Comparison of ENCODE assay signal across 10 cellular contexts in genomic region chr15:63611217-63611616, GRCh38. TPM values are rescaled to one million over a fixed set of nuclear protein-coding genes. Genes with fewer than 3 reads are reported as not detected.
DNase-seq lines count a peak whose midpoint lies in the region; ATAC-seq and TF ChIP-seq lines count a peak whose summit lies in the region.
"Had no signal": no experiment of that assay in that cellular context is flagged by ENCODE, and none has a peak within 500 bp of the region (broad histone marks: within the 10 kb centered on the region; RNA-seq: fewer than 3 reads in every experiment).

No MANE protein-coding gene starts in this region.

- peaks cover 15% of the 10 kb centered on the region for H3K4me1 Mint-ChIP-seq in activated naive CD4-positive, alpha-beta T cell treated with anti-CD3 and anti-CD28 coated beads for 36 hours (ENCODE audit: low read depth)

- no peaks in the 10 kb centered on the region for H3K9me3 ChIP-seq in mucosa of stomach (ENCODE audit: control insufficient read depth, low read length)
- no peaks in the 10 kb centered on the region for H3K9me3 ChIP-seq in tibial nerve

- no peaks in the 10 kb centered on the region for H3K27me3 Mint-ChIP-seq in activated naive CD4-positive, alpha-beta T cell treated with anti-CD3 and anti-CD28 coated beads for 36 hours (ENCODE audit: low read depth)

- H3K4me3 ChIP-seq in mucosa of stomach (ENCODE audit: low read length), result no peak overlapping the region
- no peak overlapping the region for H3K4me3 ChIP-seq in tibial nerve

- 52 to 59% methylated on average over 3 of the region's 3 CpGs for WGBS in tibial nerve, 2 donors

- H3K27ac Mint-ChIP-seq in activated naive CD4-positive, alpha-beta T cell treated with anti-CD3 and anti-CD28 coated beads for 36 hours, result peak overlapping the region; percentile 83
- peak overlapping the region; percentile 87 to 97 for H3K27ac Mint-ChIP-seq in activated naive CD4-positive, alpha-beta T cell treated with anti-CD3 and anti-CD28 coated beads, Interleukin-2, amount 50 U/mL, for 72 hours

- ATAC-seq in activated naive CD4-positive, alpha-beta T cell treated with anti-CD3 and anti-CD28 coated beads, Interleukin-2, amount 50 U/mL, for 72 hours, result no peak
- no peak for ATAC-seq in SK-N-SH treated with all-trans-retinoic acid at 6 μM for 48 hours

- DNase-seq in activated naive CD4-positive, alpha-beta T cell treated with anti-CD3 and anti-CD28 coated beads for 36 hours, result no peak
- no peak for DNase-seq in activated naive CD4-positive, alpha-beta T cell (lab: John Stamatoyannopoulos, UW)
- no peak for DNase-seq in activated naive CD4-positive, alpha-beta T cell treated with anti-CD3 and anti-CD28 coated beads, Interleukin-2, amount 50 U/mL, for 72 hours (ENCODE audit: low spot score in 2 of 2)
- DNase-seq in tibial nerve (ENCODE audit: low spot score in 2 of 2) (no peak), inferior parietal cortex (ENCODE audit: extremely low spot score) (no peak), NCI-H748 treated with DMSO at 0.1 percent for 48 hours (lab: John Stamatoyannopoulos, UW) (no peak)
- DNase-seq: HCEC 1CT, OCI-M1 had no signal

- peaks cover 9% of the 10 kb centered on the region for H3K36me3 Mint-ChIP-seq in activated naive CD4-positive, alpha-beta T cell treated with anti-CD3 and anti-CD28 coated beads for 36 hours (ENCODE audit: low read depth)
- peaks cover 0 to 6% of the 10 kb centered on the region in 2 donors for H3K36me3 Mint-ChIP-seq in activated naive CD4-positive, alpha-beta T cell treated with anti-CD3 and anti-CD28 coated beads, Interleukin-2, amount 50 U/mL, for 72 hours

- no peak for TF ChIP-seq EP300 in tibial nerve (IDR thresholded peaks at IDR 0.05)

- H3K9me3 Mint-ChIP-seq in activated naive CD4-positive, alpha-beta T cell treated with anti-CD3 and anti-CD28 coated beads for 36 hours, result no peaks in the 10 kb centered on the region
- no peaks in the 10 kb centered on the region for H3K9me3 Mint-ChIP-seq in activated naive CD4-positive, alpha-beta T cell treated with anti-CD3 and anti-CD28 coated beads, Interleukin-2, amount 50 U/mL, for 72 hours

- TF ChIP-seq CTCF in tibial nerve (IDR thresholded peaks at IDR 0.05), result no peak

- peaks cover 19% of the 10 kb centered on the region for H3K4me1 ChIP-seq in mucosa of stomach (ENCODE audit: control insufficient read depth, insufficient read depth, low read length)
- peaks cover 0 to 23% (median 10%) of the 10 kb centered on the region in 4 donors for H3K4me1 ChIP-seq in tibial nerve

- intact Hi-C loops in activated naive CD4-positive, alpha-beta T cell treated with anti-CD3 and anti-CD28 coated beads for 36 hours (cut with micrococcal nuclease), result loop anchor here (2.0 kb wide), 2 partner anchors 58 to 542 kb away; no protein-coding TSS in a partner anchor

- H3K4me3 Mint-ChIP-seq in activated naive CD4-positive, alpha-beta T cell treated with anti-CD3 and anti-CD28 coated beads for 36 hours, result no peak overlapping the region

- H3K9ac ChIP-seq in mucosa of stomach (ENCODE audit: low read length), result peak overlapping the region; percentile 24

- TF ChIP-seq POLR2A in tibial nerve (IDR thresholded peaks at IDR 0.05), result no peak

- H3K27ac ChIP-seq in tibial nerve, result peak overlapping the region in 3 of 4 donors; percentile 60 to 80 (median 63)

- H3K27me3 ChIP-seq in mucosa of stomach (ENCODE audit: control insufficient read depth, insufficient read depth, low read length), result no peaks in the 10 kb centered on the region
- H3K27me3 ChIP-seq in tibial nerve, result no peaks in the 10 kb centered on the region

- CTCF ChIA-PET in activated naive CD4-positive, alpha-beta T cell treated with anti-CD3 and anti-CD28 coated beads for 36 hours (lab: Charles Lee), result interaction anchor here (0.9 to 4.3 kb wide), 7 partner anchors 11 to 457 kb away, joined by 3 to 30 read pairs (median 4); no protein-coding TSS in a partner anchor

- H3K36me3 ChIP-seq in mucosa of stomach (ENCODE audit: control insufficient read depth, insufficient read depth, low read length), result peaks cover 12% of the 10 kb centered on the region
- peaks cover 0 to 88% (median 0%) of the 10 kb centered on the region in 3 donors for H3K36me3 ChIP-seq in tibial nerve

TF ChIP-seq in SK-N-SH treated with all-trans-retinoic acid at 6 μM for 48 hours, 23 proteins besides CTCF, POLR2A, EP300 and RAD21:
- TF ChIP-seq RARB (CRISPR knock-in tag; IDR thresholded peaks at IDR 0.05), result no peak
- no peak for TF ChIP-seq ZNF8 (CRISPR knock-in tag; IDR thresholded peaks at IDR 0.05)
- no peak for TF ChIP-seq OSR1 (CRISPR knock-in tag; IDR thresholded peaks at IDR 0.05)
- TF ChIP-seq TOX (CRISPR knock-in tag; IDR thresholded peaks at IDR 0.05; ENCODE audit: borderline replicate concordance), result no peak
- no peak for TF ChIP-seq ARNTL (CRISPR knock-in tag; IDR thresholded peaks at IDR 0.05; ENCODE audit: borderline replicate concordance, low read depth)
- no peak for TF ChIP-seq PATZ1 (CRISPR knock-in tag; IDR thresholded peaks at IDR 0.05; ENCODE audit: borderline replicate concordance)
- TF ChIP-seq, protein P1, sequence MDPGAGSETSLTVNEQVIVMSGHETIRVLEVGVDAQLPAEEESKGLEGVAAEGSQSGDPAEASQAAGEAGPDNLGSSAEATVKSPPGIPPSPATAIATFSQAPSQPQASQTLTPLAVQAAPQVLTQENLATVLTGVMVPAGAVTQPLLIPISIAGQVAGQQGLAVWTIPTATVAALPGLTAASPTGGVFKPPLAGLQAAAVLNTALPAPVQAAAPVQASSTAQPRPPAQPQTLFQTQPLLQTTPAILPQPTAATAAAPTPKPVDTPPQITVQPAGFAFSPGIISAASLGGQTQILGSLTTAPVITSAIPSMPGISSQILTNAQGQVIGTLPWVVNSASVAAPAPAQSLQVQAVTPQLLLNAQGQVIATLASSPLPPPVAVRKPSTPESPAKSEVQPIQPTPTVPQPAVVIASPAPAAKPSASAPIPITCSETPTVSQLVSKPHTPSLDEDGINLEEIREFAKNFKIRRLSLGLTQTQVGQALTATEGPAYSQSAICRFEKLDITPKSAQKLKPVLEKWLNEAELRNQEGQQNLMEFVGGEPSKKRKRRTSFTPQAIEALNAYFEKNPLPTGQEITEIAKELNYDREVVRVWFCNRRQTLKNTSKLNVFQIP (CRISPR knock-in tag; IDR thresholded peaks at IDR 0.05; ENCODE audit: borderline replicate concordance, low read depth), result no peak
- TF ChIP-seq ZFP3 (CRISPR knock-in tag; IDR thresholded peaks at IDR 0.05), result no peak
- no peak for TF ChIP-seq GLIS3 (CRISPR knock-in tag; IDR thresholded peaks at IDR 0.05)
- no peak for TF ChIP-seq BACH2 (CRISPR knock-in tag; IDR thresholded peaks at IDR 0.05; ENCODE audit: borderline replicate concordance)
- no peak for TF ChIP-seq CSRNP3 (CRISPR knock-in tag; IDR thresholded peaks at IDR 0.05)
- TF ChIP-seq ZNF70 (CRISPR knock-in tag; IDR thresholded peaks at IDR 0.05), result no peak
- no peak for TF ChIP-seq ZC3H10 (CRISPR knock-in tag; IDR thresholded peaks at IDR 0.05)
- TF ChIP-seq ESRRG (CRISPR knock-in tag; IDR thresholded peaks at IDR 0.05), result no peak
- no peak for TF ChIP-seq SNAI2 (CRISPR knock-in tag; IDR thresholded peaks at IDR 0.05)

RNA-seq across cellular contexts. Expression of gene FBXL22, which starts 14.0 kb away (rescaled TPM):
- total RNA-seq in activated naive CD4-positive, alpha-beta T cell treated with anti-CD3 and anti-CD28 coated beads for 36 hours, result under 1 TPM; 0.43 to 0.44 TPM
- under 1 TPM; 0.30 to 0.80 TPM for total RNA-seq in activated naive CD4-positive, alpha-beta T cell treated with anti-CD3 and anti-CD28 coated beads, Interleukin-2, amount 50 U/mL, for 72 hours
- 1 to 10 TPM in 2 of 4 donors, under 1 TPM in 1, not detected in 1; 0.63 to 2.8 (median 2.7) TPM for total RNA-seq in tibial nerve
